ENCODE assay signal across 8 cellular contexts in the genomic region with DNA sequence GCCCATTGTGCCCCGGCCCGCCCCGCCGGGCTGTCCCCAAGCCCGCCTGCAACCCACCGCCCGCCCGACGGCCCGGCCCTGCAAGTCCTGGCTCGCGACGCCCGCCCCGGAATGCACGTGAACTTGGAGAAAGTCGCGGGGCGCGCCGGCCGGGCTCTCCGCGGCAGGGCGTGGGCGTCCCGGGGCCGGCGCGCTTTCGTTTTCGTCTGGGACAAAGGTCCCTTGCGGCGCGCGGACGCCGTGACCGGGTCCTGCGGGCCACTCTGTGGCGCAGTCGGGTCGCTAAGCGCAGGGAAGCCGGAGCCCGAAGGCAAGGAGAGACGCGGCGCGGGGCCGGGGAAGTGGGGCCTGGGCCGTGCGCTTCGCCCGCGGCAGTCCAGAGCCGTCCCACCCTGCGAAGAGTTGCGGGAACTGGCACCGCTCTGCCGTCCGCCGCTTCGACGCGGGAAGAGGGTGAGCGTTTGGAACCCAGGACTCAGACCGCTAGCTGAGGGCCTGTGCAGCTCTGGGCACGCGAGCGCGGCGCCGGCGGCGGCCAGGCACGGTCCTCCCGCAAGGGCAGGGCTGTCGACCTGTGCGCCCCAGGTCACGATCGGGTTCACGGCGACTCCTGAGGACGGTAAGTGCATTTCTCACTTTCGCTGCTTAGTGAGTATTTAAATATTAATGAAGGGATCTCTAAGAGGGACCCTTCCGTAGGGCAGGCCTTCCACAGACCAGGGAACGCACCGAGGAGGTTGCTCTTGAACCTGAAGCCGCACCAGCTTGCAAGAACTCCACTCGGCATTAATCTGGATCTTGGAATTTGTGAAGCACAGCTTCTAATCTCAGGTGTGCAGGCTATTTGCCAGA.
DNase-seq lines count a peak whose midpoint lies in the region; ATAC-seq, FAIRE-seq and TF ChIP-seq lines count a peak whose summit lies in the region.

No MANE protein-coding gene starts in this region.

- 1 to 33% methylated on average over 1 to 53 of the region's 91 CpGs for WGBS in transverse colon (ENCODE audit: low coverage in 1 of 2), 2 donors

- peaks cover 57% of the 10 kb centered on the region for H3K4me1 Mint-ChIP-seq in activated CD4-positive, alpha-beta memory T cell treated with anti-CD3 and anti-CD28 coated beads, Interleukin-2, amount 10 ng/mL, durations not matched to agents 7 days and 5 days

- no peaks in the 10 kb centered on the region for H3K9me3 ChIP-seq in transverse colon

- intact Hi-C loops in transverse colon (cut with DNase I; ENCODE audit: low total_unique reads) = loop anchor here (10.0 kb wide), 1 partner anchor 67 kb away; no protein-coding TSS in a partner anchor

- in situ Hi-C loops in transverse colon (cut with MboI; ENCODE audit: low pct_ligation_motif_present in 1 of 4, low pct_unique_long_range_greater_than_20kb in 1 of 4, low sequenced_read_pairs in 3 of 4) = no loop called here
- in situ Hi-C loops in G401 (cut with HindIII; ENCODE audit: low sequenced_read_pairs) = no loop called here

- H3K4me3 Mint-ChIP-seq in activated CD4-positive, alpha-beta memory T cell treated with anti-CD3 and anti-CD28 coated beads, Interleukin-2, amount 10 ng/mL, durations not matched to agents 7 days and 5 days = peak overlapping the region; percentile 78

- H3K36me3 ChIP-seq in transverse colon = no peaks in the 10 kb centered on the region

- CTCF ChIA-PET in activated CD4-positive, alpha-beta memory T cell treated with anti-CD3 and anti-CD28 coated beads, Interleukin-2, amount 10 ng/mL, durations not matched to agents 7 days and 5 days (lab: Charles Lee) = interaction anchor here (0.7 to 2.4 kb wide), 5 partner anchors 36 to 491 kb away, joined by 3 to 14 read pairs (median 4); no protein-coding TSS in a partner anchor

- FAIRE-seq in G401.6 (lab: Jason Lieb, UNC) = peak; percentile 56

- peaks cover 35 to 57% (median 49%) of the 10 kb centered on the region in 4 donors for H3K4me1 ChIP-seq in transverse colon

- no peak for TF ChIP-seq EP300 in transverse colon (IDR thresholded peaks at IDR 0.05; ENCODE audit: low read depth)

- peaks cover 10% of the 10 kb centered on the region for H3K36me3 Mint-ChIP-seq in activated CD4-positive, alpha-beta memory T cell treated with anti-CD3 and anti-CD28 coated beads, Interleukin-2, amount 10 ng/mL, durations not matched to agents 7 days and 5 days (ENCODE audit: low read depth)

- H3K27ac ChIP-seq in transverse colon = peak overlapping the region; percentile 98 to 99 (median 98)

- no peaks in the 10 kb centered on the region for H3K27me3 ChIP-seq in transverse colon

- peak overlapping the region; percentile 73 to 90 (median 80) for H3K4me3 ChIP-seq in transverse colon

- no peak for ATAC-seq in HG03175 (IDR thresholded peaks at IDR 0.05; ENCODE audit: unreplicated experiment)

- peak in 1 of 5 experiments; percentile 11 for TF ChIP-seq CTCF in transverse colon (IDR thresholded peaks at IDR 0.05)

- POLR2A ChIA-PET in activated CD4-positive, alpha-beta memory T cell treated with anti-CD3 and anti-CD28 coated beads, Interleukin-2, amount 10 ng/mL, durations not matched to agents 7 days and 5 days (lab: Charles Lee) = interaction anchor here (1.2 to 1.9 kb wide), 7 partner anchors 14 to 262 kb away, joined by 3 to 14 read pairs (median 6); no protein-coding TSS in a partner anchor

- peaks cover 2% of the 10 kb centered on the region for H3K27me3 Mint-ChIP-seq in activated CD4-positive, alpha-beta memory T cell treated with anti-CD3 and anti-CD28 coated beads, Interleukin-2, amount 10 ng/mL, durations not matched to agents 7 days and 5 days

- DNase-seq in HT1080 (ENCODE audit: low read depth) (peak; percentile 55), erythroblast (lab: John Stamatoyannopoulos, UW) (peak; percentile 25 to 42), myocyte (ENCODE audit: low read depth) (peak; percentile 60), transverse colon (peak; percentile 84), G401 (ENCODE audit: low spot score) (no peak)
- DNase-seq in activated CD4-positive, alpha-beta memory T cell treated with anti-CD3 and anti-CD28 coated beads, Interleukin-2, amount 10 ng/mL, durations not matched to agents 7 days and 5 days = peak; percentile 51

- H3K27ac Mint-ChIP-seq in activated CD4-positive, alpha-beta memory T cell treated with anti-CD3 and anti-CD28 coated beads, Interleukin-2, amount 10 ng/mL, durations not matched to agents 7 days and 5 days = peak overlapping the region; percentile 68

- no peaks in the 10 kb centered on the region for H3K9me3 Mint-ChIP-seq in activated CD4-positive, alpha-beta memory T cell treated with anti-CD3 and anti-CD28 coated beads, Interleukin-2, amount 10 ng/mL, durations not matched to agents 7 days and 5 days

- TF ChIP-seq POLR2A in erythroblast (IDR thresholded peaks at IDR 0.05; ENCODE audit: low read length) (peak; percentile 10), transverse colon (IDR thresholded peaks at IDR 0.05) (peak; percentile 85)
